In genomic region chr15:41501191-41501917, GRCh38 we compare ENCODE assay signal across 8 cellular contexts. TPM values are rescaled to one million over a fixed set of nuclear protein-coding genes. Genes with fewer than 3 reads are reported as not detected.
A peak's percentile ranks its signal among the peaks of the same experiment; 100 is the strongest.
DNase-seq lines count a peak whose midpoint lies in the region; ATAC-seq and TF ChIP-seq lines count a peak whose summit lies in the region.

No MANE protein-coding gene starts in this region.

- no peaks in the 10 kb centered on the region for H3K9me3 ChIP-seq in tibial nerve

- H3K36me3 Mint-ChIP-seq in activated naive CD8-positive, alpha-beta T cell treated with anti-CD3 and anti-CD28 coated beads for 36 hours, result no peaks in the 10 kb centered on the region

- no peaks in the 10 kb centered on the region for H3K9me3 Mint-ChIP-seq in activated naive CD8-positive, alpha-beta T cell treated with anti-CD3 and anti-CD28 coated beads for 36 hours

- ATAC-seq in HG03342 (IDR thresholded peaks at IDR 0.05; ENCODE audit: unreplicated experiment), result peak; percentile 52
- ATAC-seq in GM21447 (IDR thresholded peaks at IDR 0.05; ENCODE audit: unreplicated experiment), result no peak
- no peak for ATAC-seq in HG02973 (IDR thresholded peaks at IDR 0.05; ENCODE audit: unreplicated experiment)

- H3K27me3 Mint-ChIP-seq in activated naive CD8-positive, alpha-beta T cell treated with anti-CD3 and anti-CD28 coated beads for 36 hours, result peaks cover 84% of the 10 kb centered on the region

- no peak for TF ChIP-seq POLR2A in tibial nerve (IDR thresholded peaks at IDR 0.05)

- no peak overlapping the region for H3K27ac Mint-ChIP-seq in activated naive CD8-positive, alpha-beta T cell treated with anti-CD3 and anti-CD28 coated beads for 36 hours

- H3K36me3 ChIP-seq in tibial nerve, result no peaks in the 10 kb centered on the region

- H3K4me3 Mint-ChIP-seq in activated naive CD8-positive, alpha-beta T cell treated with anti-CD3 and anti-CD28 coated beads for 36 hours, result peak overlapping the region; percentile 61

- H3K27me3 ChIP-seq in tibial nerve, result peaks cover 0 to 87% of the 10 kb centered on the region in 2 donors

- TF ChIP-seq EP300 in tibial nerve (IDR thresholded peaks at IDR 0.05), result no peak

- no peak overlapping the region for H3K27ac ChIP-seq in tibial nerve

- in situ Hi-C loops in ACHN (cut with HindIII; ENCODE audit: low pct_ligation_motif_present, low pct_unique_long_range_greater_than_20kb, low sequenced_read_pairs), result no loop called here

- 6 to 12% methylated on average over 27 to 45 of the region's 56 CpGs for WGBS in tibial nerve, 2 donors

- peaks cover 0 to 22% (median 17%) of the 10 kb centered on the region in 4 donors for H3K4me1 ChIP-seq in tibial nerve

- peak overlapping the region in 3 of 4 donors; percentile 12 to 22 (median 15) for H3K4me3 ChIP-seq in tibial nerve

- TF ChIP-seq CTCF in tibial nerve (IDR thresholded peaks at IDR 0.05), result no peak

- peak; percentile 64 for DNase-seq in ACHN
- DNase-seq in activated naive CD8-positive, alpha-beta T cell treated with anti-CD3 and anti-CD28 coated beads for 36 hours, result peak; percentile 49
- peak; percentile 33 for DNase-seq in kidney glomerular epithelial cell (lab: John Stamatoyannopoulos, UW)
- no peak for DNase-seq in tibial nerve (ENCODE audit: low spot score in 2 of 2)
- no peak for DNase-seq in RPMI8226

- H3K4me1 Mint-ChIP-seq in activated naive CD8-positive, alpha-beta T cell treated with anti-CD3 and anti-CD28 coated beads for 36 hours, result peaks cover 13% of the 10 kb centered on the region

RNA-seq across cellular contexts. Expression of gene ITPKA, which starts 7.7 kb away (rescaled TPM):
- total RNA-seq in activated naive CD8-positive, alpha-beta T cell treated with anti-CD3 and anti-CD28 coated beads for 36 hours, result 1 to 10 TPM; 1.3 to 1.6 TPM
- total RNA-seq in tibial nerve, result not detected

RNA-seq across cellular contexts. Expression of gene LTK, which starts 12.3 kb away (rescaled TPM):
- total RNA-seq in activated naive CD8-positive, alpha-beta T cell treated with anti-CD3 and anti-CD28 coated beads for 36 hours, result under 1 TPM in 1 of 2 experiments, not detected in 1; 0.16 TPM
- total RNA-seq in tibial nerve, result under 1 TPM in 2 of 4 donors, not detected in 2; 0.39 to 0.90 TPM

RNA-seq across cellular contexts. Expression of gene RPAP1, which starts 42.7 kb away (rescaled TPM):
- 10 to 100 TPM; 57.3 to 61.1 TPM for total RNA-seq in activated naive CD8-positive, alpha-beta T cell treated with anti-CD3 and anti-CD28 coated beads for 36 hours
- 10 to 100 TPM; 16.4 to 47.7 (median 31.8) TPM for total RNA-seq in tibial nerve

RNA-seq across cellular contexts. Expression of gene TYRO3, which starts 57.7 kb away (rescaled TPM):
- 1 to 10 TPM; 1.1 to 1.3 TPM for total RNA-seq in activated naive CD8-positive, alpha-beta T cell treated with anti-CD3 and anti-CD28 coated beads for 36 hours
- 10 to 100 TPM; 21.0 to 28.5 (median 23.9) TPM for total RNA-seq in tibial nerve

Comparison
In these comparisons a context has a peak if more than half of its experiments do, and no peak if none do; other contexts are left out.
1. DNase-seq: peak in ACHN (single experiment), activated naive CD8-positive, alpha-beta T cell treated with anti-CD3 and anti-CD28 coated beads for 36 hours (single experiment) and kidney glomerular epithelial cell (single experiment); none in tibial nerve (0 of 2) and RPMI8226 (single experiment).